8 cellular contexts compared by ENCODE assay signal in the genomic region with DNA sequence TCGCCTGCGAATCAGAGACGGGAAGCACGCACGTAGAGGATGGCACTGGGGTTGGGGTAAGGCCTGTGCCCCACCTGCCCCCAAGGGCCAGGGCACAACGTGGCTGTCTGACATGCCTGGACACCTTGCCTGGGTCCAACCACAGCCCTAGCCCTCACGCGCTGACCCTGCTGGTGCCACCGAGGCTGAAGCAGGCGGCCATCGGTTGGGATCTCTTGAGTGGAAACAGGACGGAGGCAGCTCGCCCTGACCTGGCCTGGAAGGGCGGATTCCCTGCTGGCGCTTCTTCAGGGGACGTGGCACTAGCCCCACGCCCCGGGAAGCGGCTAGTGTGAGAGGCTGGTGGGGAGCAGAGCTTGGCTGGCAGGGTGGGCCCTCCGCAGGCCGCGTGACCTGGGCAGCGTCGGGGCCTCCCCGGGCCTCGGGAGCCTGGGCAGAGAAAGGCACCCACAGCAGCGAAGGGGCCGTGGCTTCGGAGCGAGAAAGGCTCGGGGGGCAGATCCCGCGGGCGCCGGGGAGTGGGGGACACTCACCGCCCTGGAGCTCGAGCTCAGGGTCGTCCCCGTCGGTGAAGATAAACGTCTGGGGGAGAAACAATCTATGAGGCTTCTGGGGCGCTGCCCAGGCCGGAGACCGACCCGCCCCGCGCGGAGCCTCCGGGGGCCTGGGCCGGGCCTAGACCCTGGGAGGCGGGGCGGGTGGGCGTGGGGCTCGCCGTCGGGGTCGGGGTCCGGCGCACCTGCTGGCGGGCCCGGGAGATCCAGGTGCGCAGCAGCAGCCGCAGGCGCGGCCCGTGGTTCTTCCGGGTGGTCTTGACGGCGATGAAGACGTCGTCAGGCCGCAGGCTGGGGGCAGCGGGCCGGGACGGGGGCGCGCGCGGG. TPM values are rescaled to one million over a fixed set of nuclear protein-coding genes. Genes with fewer than 3 reads are reported as not detected.
DNase-seq lines count a peak whose midpoint lies in the region; ATAC-seq, FAIRE-seq and TF ChIP-seq lines count a peak whose summit lies in the region.

No MANE protein-coding gene starts in this region.

- peak; percentile 2 to 7 for ATAC-seq in natural killer cell treated with Interleukin-12 subunit alpha and Interleukin-12 subunit beta and Interleukin-15 and Interleukin-18, amount 100 ng/mL, for 72 hours

- H3K4me3 Mint-ChIP-seq in natural killer cell treated with Interleukin-12 subunit alpha and Interleukin-12 subunit beta and Interleukin-15 and Interleukin-18, amount 100 ng/mL, for 72 hours = peak overlapping the region; percentile 80

- H3K4me2 ChIP-seq in endothelial cell of umbilical vein (ENCODE audit: insufficient read depth, low read length) = peak overlapping the region; percentile 30

- no peak overlapping the region for H3K27ac ChIP-seq in endothelial cell of umbilical vein (ENCODE audit: insufficient read depth, low read depth, low read length)

- TF ChIP-seq CTCF in GM12875 (IDR thresholded peaks at IDR 0.05; ENCODE audit: borderline replicate concordance, insufficient read depth, low read depth, low read length) (no peak), NB4 (IDR thresholded peaks at IDR 0.05; ENCODE audit: low read depth, low read length) (no peak), endothelial cell of umbilical vein (IDR thresholded peaks at IDR 0.05; ENCODE audit: extremely low read depth in 1 of 2, insufficient read depth in 1 of 2, low read depth in 1 of 2, low read length in 2 of 2) (no peak)

- peaks cover 11% of the 10 kb centered on the region for H3K79me2 ChIP-seq in endothelial cell of umbilical vein (ENCODE audit: control insufficient read depth, insufficient read depth, low read length)

- H3K27me3 Mint-ChIP-seq in natural killer cell treated with Interleukin-12 subunit alpha and Interleukin-12 subunit beta and Interleukin-15 and Interleukin-18, amount 100 ng/mL, for 72 hours = no peaks in the 10 kb centered on the region

- dilution Hi-C loops in endothelial cell of umbilical vein (cut with MboI; ENCODE audit: extremely low pct_ligation_motif_present, low sequenced_read_pairs) = no loop called here

- H3K9me1 ChIP-seq in endothelial cell of umbilical vein (replicated peaks; ENCODE audit: control insufficient read depth, extremely low read depth, insufficient read depth, low read length) = no peaks in the 10 kb centered on the region

- H4K20me1 ChIP-seq in endothelial cell of umbilical vein (replicated peaks; ENCODE audit: control insufficient read depth, extremely low read depth, insufficient read depth, low read length) = no peaks in the 10 kb centered on the region

- H3K9me3 ChIP-seq in endothelial cell of umbilical vein (replicated peaks; ENCODE audit: control insufficient read depth, insufficient read depth, low read length) = no peaks in the 10 kb centered on the region

- peaks cover 11% of the 10 kb centered on the region for H3K4me1 ChIP-seq in endothelial cell of umbilical vein (ENCODE audit: control insufficient read depth, extremely low read depth, insufficient read depth, low read length)

- peak overlapping the region; percentile 19 for H2AFZ ChIP-seq in endothelial cell of umbilical vein (ENCODE audit: low read depth, low read length)

- H3K27ac Mint-ChIP-seq in natural killer cell treated with Interleukin-12 subunit alpha and Interleukin-12 subunit beta and Interleukin-15 and Interleukin-18, amount 100 ng/mL, for 72 hours = peak overlapping the region; percentile 33 to 82

- CTCF ChIA-PET in endothelial cell of umbilical vein (lab: Charles Lee) = interaction anchor here (0.8 to 3.8 kb wide), 4 partner anchors 13 to 56 kb away, joined by 3 to 19 read pairs (median 12); a partner anchor contains a TSS

- intact Hi-C loops in endothelial cell of umbilical vein (cut with micrococcal nuclease) = no loop called here

- no peak for FAIRE-seq in endothelial cell of umbilical vein (lab: Jason Lieb, UNC)

- H3K9ac ChIP-seq in endothelial cell of umbilical vein (replicated peaks; ENCODE audit: extremely low read depth, insufficient read depth, low read length) = no peak overlapping the region

- peaks cover 3 to 9% of the 10 kb centered on the region in 2 donors for H3K4me1 Mint-ChIP-seq in natural killer cell treated with Interleukin-12 subunit alpha and Interleukin-12 subunit beta and Interleukin-15 and Interleukin-18, amount 100 ng/mL, for 72 hours (ENCODE audit: low read depth in 2 of 2)

- BruUV-seq in endothelial cell of umbilical vein (replicated peaks; lab: Mats Ljungman, UMichigan) = TSS peak; percentile 46

- TF ChIP-seq POLR2A in NB4 (IDR thresholded peaks at IDR 0.05; ENCODE audit: extremely low read depth, insufficient read length) (no peak), endothelial cell of umbilical vein (IDR thresholded peaks at IDR 0.05; ENCODE audit: low read depth, low read length) (no peak)

- POLR2A ChIA-PET in endothelial cell of umbilical vein (lab: Charles Lee) = no interaction called here

- DNase-seq in NB4 (ENCODE audit: low read depth) (no peak), endothelial cell of umbilical vein (ENCODE audit: low read depth, low spot score) (no peak), EL (no peak), mucosa of gallbladder (ENCODE audit: low spot score) (no peak), NCI-H526 treated with DMSO at 0.1 percent for 48 hours (lab: John Stamatoyannopoulos, UW) (no peak)
- DNase-seq in natural killer cell treated with Interleukin-12 subunit alpha and Interleukin-12 subunit beta and Interleukin-15 and Interleukin-18, amount 100 ng/mL, for 72 hours (ENCODE audit: low spot score) = no peak
- no peak for DNase-seq in stimulated activated CD4-positive, alpha-beta T cell treated with anti-CD3 and anti-CD28 coated beads, Interleukin-2, amount 100 ng/mL, for 48 hours

- no peaks in the 10 kb centered on the region for H3K9me3 Mint-ChIP-seq in natural killer cell treated with Interleukin-12 subunit alpha and Interleukin-12 subunit beta and Interleukin-15 and Interleukin-18, amount 100 ng/mL, for 72 hours

- no peaks in the 10 kb centered on the region for H3K36me3 Mint-ChIP-seq in natural killer cell treated with Interleukin-12 subunit alpha and Interleukin-12 subunit beta and Interleukin-15 and Interleukin-18, amount 100 ng/mL, for 72 hours

- H3K36me3 ChIP-seq in endothelial cell of umbilical vein (ENCODE audit: control insufficient read depth in 2 of 2, extremely low read depth in 1 of 2, insufficient read depth in 2 of 2, low read length in 2 of 2) = peaks cover 7 to 23% of the 10 kb centered on the region in 2 experiments

- H3K4me3 ChIP-seq in GM12875 (ENCODE audit: low read depth, low read length) = peak overlapping the region; percentile 85
- peak overlapping the region; percentile 38 for H3K4me3 ChIP-seq in NB4 (ENCODE audit: low read depth, low read length)
- peak overlapping the region; percentile 16 to 76 (median 36) for H3K4me3 ChIP-seq in endothelial cell of umbilical vein (replicated peaks in 1 of 3; ENCODE audit: insufficient read depth in 1 of 3, low read depth in 1 of 3, low read length in 3 of 3)

- no peaks in the 10 kb centered on the region for H3K27me3 ChIP-seq in endothelial cell of umbilical vein (ENCODE audit: control insufficient read depth in 2 of 2, insufficient read depth in 2 of 2, low read length in 2 of 2)

RNA-seq across cellular contexts. Expression of a gene that starts 0.6 kb away (rescaled TPM):
- total RNA-seq in endothelial cell of umbilical vein (33.7 and 36.9 TPM in 2 replicates), mucosa of gallbladder (51.6 TPM)
- 40.0 and 59.2 TPM in 2 replicates for polyA plus RNA-seq in endothelial cell of umbilical vein
- 14.3 and 27.7 TPM in 2 replicates for polyA plus RNA-seq in endothelial cell of umbilical vein (2011; cell fraction: cytosol; rRNA removed)
- 122 and 156 TPM in 2 replicates for polyA plus RNA-seq in endothelial cell of umbilical vein (2011; cell fraction: nucleus; rRNA removed)
- polyA plus RNA-seq in endothelial cell of umbilical vein (2012) = 22.3 and 37.7 TPM in 2 replicates
- polyA minus RNA-seq in endothelial cell of umbilical vein = 13.8 and 16.9 TPM in 2 replicates
- polyA minus RNA-seq in endothelial cell of umbilical vein (2011; cell fraction: cytosol; rRNA and poly(A)+ RNA removed) = 8.5 TPM
- 14.9 and 33.9 TPM in 2 replicates for polyA minus RNA-seq in endothelial cell of umbilical vein (2011; cell fraction: nucleus; rRNA and poly(A)+ RNA removed)
- 10 to 100 TPM; 18.2 to 23.1 TPM for total RNA-seq in natural killer cell treated with Interleukin-12 subunit alpha and Interleukin-12 subunit beta and Interleukin-15 and Interleukin-18, amount 100 ng/mL, for 72 hours

RNA-seq across cellular contexts. Expression of a gene that starts 0.7 kb away (rescaled TPM):
- total RNA-seq in endothelial cell of umbilical vein (96.6 and 116 TPM in 2 replicates), mucosa of gallbladder (107 TPM)
- 178 and 235 TPM in 2 replicates for polyA plus RNA-seq in endothelial cell of umbilical vein
- 114 and 120 TPM in 2 replicates for polyA plus RNA-seq in endothelial cell of umbilical vein (2011; cell fraction: cytosol; rRNA removed)
- 219 and 242 TPM in 2 replicates for polyA plus RNA-seq in endothelial cell of umbilical vein (2011; cell fraction: nucleus; rRNA removed)
- 102 and 112 TPM in 2 replicates for polyA plus RNA-seq in endothelial cell of umbilical vein (2012)
- 81.1 and 97.3 TPM in 2 replicates for polyA minus RNA-seq in endothelial cell of umbilical vein
- polyA minus RNA-seq in endothelial cell of umbilical vein (2011; cell fraction: cytosol; rRNA and poly(A)+ RNA removed) = 94.1 TPM
- polyA minus RNA-seq in endothelial cell of umbilical vein (2011; cell fraction: nucleus; rRNA and poly(A)+ RNA removed) = 35.2 and 44.9 TPM in 2 replicates
- 100 to 1,000 TPM; 112 to 114 TPM for total RNA-seq in natural killer cell treated with Interleukin-12 subunit alpha and Interleukin-12 subunit beta and Interleukin-15 and Interleukin-18, amount 100 ng/mL, for 72 hours

RNA-seq across cellular contexts. Expression of a gene that starts 13.5 kb away (rescaled TPM):
- total RNA-seq in endothelial cell of umbilical vein (75.2 and 93.0 TPM in 2 replicates), mucosa of gallbladder (102 TPM)
- polyA plus RNA-seq in endothelial cell of umbilical vein = 178 and 241 TPM in 2 replicates
- polyA plus RNA-seq in endothelial cell of umbilical vein (2011; cell fraction: cytosol; rRNA removed) = 153 and 181 TPM in 2 replicates
- polyA plus RNA-seq in endothelial cell of umbilical vein (2011; cell fraction: nucleus; rRNA removed) = 150 and 164 TPM in 2 replicates
- polyA plus RNA-seq in endothelial cell of umbilical vein (2012) = 106 and 108 TPM in 2 replicates
- polyA minus RNA-seq in endothelial cell of umbilical vein = 41.9 and 53.2 TPM in 2 replicates
- polyA minus RNA-seq in endothelial cell of umbilical vein (2011; cell fraction: cytosol; rRNA and poly(A)+ RNA removed) = 39.0 TPM
- 8.4 and 18.0 TPM in 2 replicates for polyA minus RNA-seq in endothelial cell of umbilical vein (2011; cell fraction: nucleus; rRNA and poly(A)+ RNA removed)
- total RNA-seq in natural killer cell treated with Interleukin-12 subunit alpha and Interleukin-12 subunit beta and Interleukin-15 and Interleukin-18, amount 100 ng/mL, for 72 hours = 100 to 1,000 TPM in 1 of 2 donors, 10 to 100 TPM in 1; 95.7 to 136 TPM

RNA-seq across cellular contexts. Expression of a gene that starts 14.6 kb away (rescaled TPM):
- 90.3 and 92.9 TPM in 2 replicates for total RNA-seq in endothelial cell of umbilical vein
- polyA plus RNA-seq in endothelial cell of umbilical vein = 60.1 and 63.1 TPM in 2 replicates
- 77.7 and 80.7 TPM in 2 replicates for polyA plus RNA-seq in endothelial cell of umbilical vein (2011; cell fraction: cytosol; rRNA removed)
- polyA plus RNA-seq in endothelial cell of umbilical vein (2011; cell fraction: nucleus; rRNA removed) = 360 and 376 TPM in 2 replicates
- polyA plus RNA-seq in endothelial cell of umbilical vein (2012) = 70.4 and 74.8 TPM in 2 replicates
- 18.5 and 25.1 TPM in 2 replicates for polyA minus RNA-seq in endothelial cell of umbilical vein
- 51.7 TPM for polyA minus RNA-seq in endothelial cell of umbilical vein (2011; cell fraction: cytosol; rRNA and poly(A)+ RNA removed)
- 43.2 and 55.0 TPM in 2 replicates for polyA minus RNA-seq in endothelial cell of umbilical vein (2011; cell fraction: nucleus; rRNA and poly(A)+ RNA removed)
- 100 to 1,000 TPM; 125 to 196 TPM for total RNA-seq in natural killer cell treated with Interleukin-12 subunit alpha and Interleukin-12 subunit beta and Interleukin-15 and Interleukin-18, amount 100 ng/mL, for 72 hours
- total RNA-seq in mucosa of gallbladder = 92.4 TPM

RNA-seq across cellular contexts. Expression of a gene that starts 19.5 kb away (rescaled TPM):
- 34.1 and 35.4 TPM in 2 replicates for total RNA-seq in endothelial cell of umbilical vein
- 56.0 and 91.1 TPM in 2 replicates for polyA plus RNA-seq in endothelial cell of umbilical vein
- 37.4 and 51.2 TPM in 2 replicates for polyA plus RNA-seq in endothelial cell of umbilical vein (2011; cell fraction: cytosol; rRNA removed)
- polyA plus RNA-seq in endothelial cell of umbilical vein (2011; cell fraction: nucleus; rRNA removed) = 50.0 and 55.7 TPM in 2 replicates
- polyA plus RNA-seq in endothelial cell of umbilical vein (2012) = 23.4 and 52.5 TPM in 2 replicates
- 22.6 and 24.3 TPM in 2 replicates for polyA minus RNA-seq in endothelial cell of umbilical vein
- 7.6 TPM for polyA minus RNA-seq in endothelial cell of umbilical vein (2011; cell fraction: cytosol; rRNA and poly(A)+ RNA removed)
- polyA minus RNA-seq in endothelial cell of umbilical vein (2011; cell fraction: nucleus; rRNA and poly(A)+ RNA removed) = 9.2 and 19.1 TPM in 2 replicates
- 1 to 10 TPM; 3.0 to 6.1 TPM for total RNA-seq in natural killer cell treated with Interleukin-12 subunit alpha and Interleukin-12 subunit beta and Interleukin-15 and Interleukin-18, amount 100 ng/mL, for 72 hours
- total RNA-seq in mucosa of gallbladder = 8.9 TPM
